21 cellular contexts compared by ENCODE assay signal in genomic region chr1:22818061-22818770, GRCh38.
"Had no signal": no experiment of that assay in that cellular context is flagged by ENCODE, and none has a peak within 500 bp of the region (broad histone marks: within the 10 kb centered on the region; RNA-seq: fewer than 3 reads in every experiment).

No MANE protein-coding gene starts in this region.

- DNase-seq: activated CD4-positive, alpha-beta T cell treated with anti-CD3 and anti-CD28 coated beads, Interleukin-2, amount 50 U/mL, for 4 hours; activated CD4-positive, CD25-positive, alpha-beta regulatory T cell treated with anti-CD3 and anti-CD28 coated beads, Interleukin-2, amount 50 U/mL, for 72 hours; activated CD8-positive, alpha-beta memory T cell treated with anti-CD3 and anti-CD28 coated beads, Interleukin-2, amount 10 ng/mL, durations not matched to agents 7 days and 5 days; activated effector memory CD4-positive, alpha-beta T cell treated with Interleukin-2 at 50 U/mL for 16 hours; activated naive CD8-positive, alpha-beta T cell treated with anti-CD3 and anti-CD28 coated beads, Interleukin-2, amount 10 ng/mL, durations not matched to agents 7 days and 5 days; activated T-cell treated with anti-CD3 and anti-CD28 coated beads, Interleukin-2, amount 50 U/mL, for 1 hour; brain microvascular endothelial cell; cerebellar nuclear complex; left lung; naive thymus-derived CD8-positive, alpha-beta T cell; occipital lobe; stimulated activated CD4-positive, alpha-beta T cell treated with anti-CD3 and anti-CD28 coated beads, Interleukin-4, amount 100 ng/mL, for 4 hours; stimulated activated CD8-positive, alpha-beta memory T cell treated with anti-CD3 and anti-CD28 coated beads, Interleukin-4, amount 100 ng/mL, for 48 hours; stimulated activated naive CD4-positive, alpha-beta T cell treated with Interleukin-2 at 50 U/mL for 16 hours; SW 1271; upper lobe of left lung had no signal

- H3K27me3 Mint-ChIP-seq: activated CD8-positive, alpha-beta memory T cell treated with anti-CD3 and anti-CD28 coated beads, Interleukin-2, amount 10 ng/mL, durations not matched to agents 7 days and 5 days; activated naive CD8-positive, alpha-beta T cell treated with anti-CD3 and anti-CD28 coated beads, Interleukin-2, amount 10 ng/mL, durations not matched to agents 7 days and 5 days; progenitor cell of endocrine pancreas had no signal

- H3K9me3 ChIP-seq: gastroesophageal sphincter, left lung, right atrium auricular region, upper lobe of left lung had no signal

- H3K27ac ChIP-seq: brain microvascular endothelial cell, gastroesophageal sphincter, left lung, right atrium auricular region, upper lobe of left lung had no signal

- H3K36me3 Mint-ChIP-seq: activated CD8-positive, alpha-beta memory T cell treated with anti-CD3 and anti-CD28 coated beads, Interleukin-2, amount 10 ng/mL, durations not matched to agents 7 days and 5 days; activated naive CD8-positive, alpha-beta T cell treated with anti-CD3 and anti-CD28 coated beads, Interleukin-2, amount 10 ng/mL, durations not matched to agents 7 days and 5 days; naive thymus-derived CD8-positive, alpha-beta T cell had no signal

- ATAC-seq: activated CD8-positive, alpha-beta memory T cell treated with anti-CD3 and anti-CD28 coated beads, Interleukin-2, amount 10 ng/mL, durations not matched to agents 7 days and 5 days; gastroesophageal sphincter; left lung; naive thymus-derived CD8-positive, alpha-beta T cell had no signal

- H3K27me3 ChIP-seq: brain microvascular endothelial cell, gastroesophageal sphincter, right atrium auricular region, upper lobe of left lung had no signal

- H3K4me3 Mint-ChIP-seq: activated CD8-positive, alpha-beta memory T cell treated with anti-CD3 and anti-CD28 coated beads, Interleukin-2, amount 10 ng/mL, durations not matched to agents 7 days and 5 days; activated naive CD8-positive, alpha-beta T cell treated with anti-CD3 and anti-CD28 coated beads, Interleukin-2, amount 10 ng/mL, durations not matched to agents 7 days and 5 days; naive thymus-derived CD8-positive, alpha-beta T cell; T-helper 2 cell treated with Interferon-gamma antibody and Interleukin-4, amounts not matched to agents 5 μg/mL and 100 μg/mL, for 36 hours had no signal

- H3K36me3 ChIP-seq: brain microvascular endothelial cell, gastroesophageal sphincter, left lung, right atrium auricular region, upper lobe of left lung had no signal

- FAIRE-seq: islet of Langerhans had no signal

- H3K9me3 Mint-ChIP-seq: activated naive CD8-positive, alpha-beta T cell treated with anti-CD3 and anti-CD28 coated beads, Interleukin-2, amount 10 ng/mL, durations not matched to agents 7 days and 5 days; naive thymus-derived CD8-positive, alpha-beta T cell; T-helper 2 cell treated with Interferon-gamma antibody and Interleukin-4, amounts not matched to agents 5 μg/mL and 100 μg/mL, for 36 hours had no signal

- H3K4me1 Mint-ChIP-seq: activated CD8-positive, alpha-beta memory T cell treated with anti-CD3 and anti-CD28 coated beads, Interleukin-2, amount 10 ng/mL, durations not matched to agents 7 days and 5 days; activated naive CD8-positive, alpha-beta T cell treated with anti-CD3 and anti-CD28 coated beads, Interleukin-2, amount 10 ng/mL, durations not matched to agents 7 days and 5 days; naive thymus-derived CD8-positive, alpha-beta T cell had no signal

- H3K4me3 ChIP-seq: gastroesophageal sphincter, left lung, right atrium auricular region, upper lobe of left lung had no signal

- H3K27ac Mint-ChIP-seq: activated CD8-positive, alpha-beta memory T cell treated with anti-CD3 and anti-CD28 coated beads, Interleukin-2, amount 10 ng/mL, durations not matched to agents 7 days and 5 days; activated naive CD8-positive, alpha-beta T cell treated with anti-CD3 and anti-CD28 coated beads, Interleukin-2, amount 10 ng/mL, durations not matched to agents 7 days and 5 days; naive thymus-derived CD8-positive, alpha-beta T cell; T-helper 2 cell treated with Interferon-gamma antibody and Interleukin-4, amounts not matched to agents 5 μg/mL and 100 μg/mL, for 36 hours had no signal

- H3K4me1 ChIP-seq: right atrium auricular region had no signal
